ENCODE assay signal across 8 cellular contexts in genomic region chr11:73950869-73951710, GRCh38. TPM values are rescaled to one million over a fixed set of nuclear protein-coding genes. Genes with fewer than 3 reads are reported as not detected.
DNase-seq lines count a peak whose midpoint lies in the region; ATAC-seq and TF ChIP-seq lines count a peak whose summit lies in the region.

DNAJB13 (plus strand) TSS chr11:73951026; CDS start chr11:73951070, 44 bp downstream.

- H3K4me1 Mint-ChIP-seq in stimulated activated naive B cell treated with anti-CD40 and anti-IgM and Interleukin-4, amounts not matched to agents 10 μg/mL and 1 μg/mL and 100 μg/mL, for 72 hours, result peaks cover 2 to 15% of the 10 kb centered on the region in 2 donors

- no peaks in the 10 kb centered on the region for H3K9me3 Mint-ChIP-seq in stimulated activated naive B cell treated with anti-CD40 and anti-IgM and Interleukin-4, amounts not matched to agents 10 μg/mL and 1 μg/mL and 100 μg/mL, for 72 hours

- DNase-seq in ELF-1 (ENCODE audit: low read depth, low spot score), result peak; percentile 76
- DNase-seq in SHP77 treated with DMSO at 0.1 percent for 48 hours (lab: John Stamatoyannopoulos, UW), result peak; percentile 79
- no peak for DNase-seq in foreskin keratinocyte
- DNase-seq in stimulated activated naive B cell treated with anti-CD40 and anti-IgM and Interleukin-4, amounts not matched to agents 10 μg/mL and 1 μg/mL and 100 μg/mL, for 72 hours, result no peak
- no peak for DNase-seq in stimulated activated CD4-positive, alpha-beta T cell treated with anti-CD3 and anti-CD28 coated beads, Interleukin-4, amount 100 ng/mL, for 1 hour

- no peak within 1 kb of the TSS for H3K27ac ChIP-seq in foreskin keratinocyte

- no peak for TF ChIP-seq CTCF in foreskin keratinocyte (conservative IDR thresholded peaks at IDR 0.05)

- H3K27me3 ChIP-seq in foreskin keratinocyte, result no peaks in the 10 kb centered on the region

- H3K27me3 Mint-ChIP-seq in stimulated activated naive B cell treated with anti-CD40 and anti-IgM and Interleukin-4, amounts not matched to agents 10 μg/mL and 1 μg/mL and 100 μg/mL, for 72 hours, result peaks cover 2 to 3% of the 10 kb centered on the region in 2 donors

- ATAC-seq in GM19468 (IDR thresholded peaks at IDR 0.05; ENCODE audit: extremely low read depth, unreplicated experiment), result peak; percentile 58
- ATAC-seq in HG03565 (IDR thresholded peaks at IDR 0.05; ENCODE audit: unreplicated experiment), result peak; percentile 68
- ATAC-seq in foreskin keratinocyte, result peak; percentile 72
- peak; percentile 94 to 95 for ATAC-seq in stimulated activated naive B cell treated with anti-CD40 and anti-IgM and Interleukin-4, amounts not matched to agents 10 μg/mL and 1 μg/mL and 100 μg/mL, for 72 hours (replicated peaks)
- no peak for ATAC-seq in activated CD4-positive, CD25-positive, alpha-beta regulatory T cell treated with anti-CD3 and anti-CD28 coated beads, Interleukin-2, amount 50 U/mL, for 24 hours

- H3K4me1 ChIP-seq in foreskin keratinocyte, result no peaks in the 10 kb centered on the region

- H3K36me3 Mint-ChIP-seq in stimulated activated naive B cell treated with anti-CD40 and anti-IgM and Interleukin-4, amounts not matched to agents 10 μg/mL and 1 μg/mL and 100 μg/mL, for 72 hours, result peaks cover 0 to 5% of the 10 kb centered on the region in 2 donors

- H3K27ac Mint-ChIP-seq in stimulated activated naive B cell treated with anti-CD40 and anti-IgM and Interleukin-4, amounts not matched to agents 10 μg/mL and 1 μg/mL and 100 μg/mL, for 72 hours, result no peak within 1 kb of the TSS

- no peak within 1 kb of the TSS for H3K4me3 Mint-ChIP-seq in stimulated activated naive B cell treated with anti-CD40 and anti-IgM and Interleukin-4, amounts not matched to agents 10 μg/mL and 1 μg/mL and 100 μg/mL, for 72 hours

RNA-seq across cellular contexts. Expression of gene DNAJB13, which starts in this region (rescaled TPM):
- total RNA-seq in foreskin keratinocyte, result 0.07 TPM in 1 of 2 replicates, not detected in the other
- not detected in 2 replicates for polyA plus RNA-seq in foreskin keratinocyte

Comparison
In these comparisons a context has a peak if more than half of its experiments do, and no peak if none do; other contexts are left out.
1. Peak in ATAC-seq in foreskin keratinocyte; RNA of the gene not detected or under 1 TPM.
2. DNase-seq: peak in ELF-1 (single experiment) and SHP77 treated with DMSO at 0.1 percent for 48 hours (single experiment); none in foreskin keratinocyte (0 of 2), stimulated activated naive B cell treated with anti-CD40 and anti-IgM and Interleukin-4, amounts not matched to agents 10 μg/mL and 1 μg/mL and 100 μg/mL, for 72 hours (single experiment) and stimulated activated CD4-positive, alpha-beta T cell treated with anti-CD3 and anti-CD28 coated beads, Interleukin-4, amount 100 ng/mL, for 1 hour (single experiment).
3. ATAC-seq: peak in GM19468 (single experiment), HG03565 (single experiment) and stimulated activated naive B cell treated with anti-CD40 and anti-IgM and Interleukin-4, amounts not matched to agents 10 μg/mL and 1 μg/mL and 100 μg/mL, for 72 hours (2 of 2); none in activated CD4-positive, CD25-positive, alpha-beta regulatory T cell treated with anti-CD3 and anti-CD28 coated beads, Interleukin-2, amount 50 U/mL, for 24 hours (0 of 2).